Comparison of ENCODE assay signal across 15 cellular contexts in genomic region chr3:148631124-148631903, GRCh38.
DNase-seq lines count a peak whose midpoint lies in the region; ATAC-seq, FAIRE-seq and TF ChIP-seq lines count a peak whose summit lies in the region.
"Had no signal": no experiment of that assay in that cellular context is flagged by ENCODE, and none has a peak within 500 bp of the region (broad histone marks: within the 10 kb centered on the region; RNA-seq: fewer than 3 reads in every experiment).

No MANE protein-coding gene starts in this region.

- no peak overlapping the region for H3K4me3 ChIP-seq in AG04449 (ENCODE audit: low read depth, low read length)
- no peak overlapping the region for H3K4me3 ChIP-seq in HFF-Myc (replicated peaks; ENCODE audit: low read depth, low read length)
- H3K4me3 ChIP-seq in astrocyte (ENCODE audit: insufficient read depth, low read depth, low read length): no peak overlapping the region
- H3K4me3 ChIP-seq: BLaER1 treated with 17β-estradiol and CSF1 and Interleukin-3, amounts not matched to agents 10 nM and 100 nM had no signal

- no peak overlapping the region for H3K27ac ChIP-seq in astrocyte (ENCODE audit: low read depth, low read length)
- H3K27ac ChIP-seq: BLaER1 treated with 17β-estradiol and CSF1 and Interleukin-3, amounts not matched to agents 10 nM and 100 nM; KMS-11; neutrophil had no signal

- no peaks in the 10 kb centered on the region for H3K9me3 ChIP-seq in astrocyte (ENCODE audit: insufficient read depth, low read depth, low read length)
- H3K9me3 ChIP-seq: BLaER1 treated with 17β-estradiol and CSF1 and Interleukin-3, amounts not matched to agents 10 nM and 100 nM; neutrophil had no signal

- H3K4me1 ChIP-seq in astrocyte (ENCODE audit: insufficient read depth, low read length): no peaks in the 10 kb centered on the region
- H3K4me1 ChIP-seq: BLaER1 treated with 17β-estradiol and CSF1 and Interleukin-3, amounts not matched to agents 10 nM and 100 nM had no signal

- no peak overlapping the region for H2AFZ ChIP-seq in astrocyte (ENCODE audit: low read depth, low read length)

- H3K9me3 Mint-ChIP-seq in astrocyte (ENCODE audit: unreplicated experiment): peaks cover 6% of the 10 kb centered on the region
- peaks cover 13 to 18% of the 10 kb centered on the region in 2 donors for H3K9me3 Mint-ChIP-seq in stimulated activated naive B cell treated with anti-CD40 and anti-IgM and Interleukin-4, amounts not matched to agents 10 μg/mL and 1 μg/mL and 100 μg/mL, for 72 hours

- no peak overlapping the region for H3K4me3 Mint-ChIP-seq in astrocyte (ENCODE audit: unreplicated experiment)
- no peak overlapping the region for H3K4me3 Mint-ChIP-seq in stimulated activated naive B cell treated with anti-CD40 and anti-IgM and Interleukin-4, amounts not matched to agents 10 μg/mL and 1 μg/mL and 100 μg/mL, for 72 hours
- H3K4me3 Mint-ChIP-seq: activated naive CD8-positive, alpha-beta T cell treated with anti-CD3 and anti-CD28 coated beads, Interleukin-2, amount 10 ng/mL, durations not matched to agents 7 days and 5 days had no signal

- CTCF ChIA-PET in AG04449 (lab: Yijun Ruan, JAX): no interaction called here

- H3K4me2 ChIP-seq in astrocyte (ENCODE audit: low read length): no peak overlapping the region
- H3K4me2 ChIP-seq: BLaER1 treated with 17β-estradiol and CSF1 and Interleukin-3, amounts not matched to agents 10 nM and 100 nM; KMS-11 had no signal

- no peak overlapping the region for H3K9ac ChIP-seq in astrocyte (ENCODE audit: low read length)
- H3K9ac ChIP-seq: BLaER1 treated with 17β-estradiol and CSF1 and Interleukin-3, amounts not matched to agents 10 nM and 100 nM; KMS-11 had no signal

- TF ChIP-seq CTCF in AG04449 (IDR thresholded peaks at IDR 0.05; ENCODE audit: insufficient read depth, low read length, missing control alignments) (peak; percentile 20), HFF-Myc (IDR thresholded peaks at IDR 0.05; ENCODE audit: low read depth, low read length, missing control alignments) (peak; percentile 20), astrocyte (IDR thresholded peaks at IDR 0.05; ENCODE audit: insufficient read depth, low read depth, low read length) (peak; percentile 27)

- no peaks in the 10 kb centered on the region for H3K36me3 ChIP-seq in astrocyte (ENCODE audit: insufficient read depth, low read length)
- H3K36me3 ChIP-seq: BLaER1 treated with 17β-estradiol and CSF1 and Interleukin-3, amounts not matched to agents 10 nM and 100 nM; neutrophil had no signal

- H3K27me3 Mint-ChIP-seq in astrocyte (ENCODE audit: low read depth, unreplicated experiment): no peaks in the 10 kb centered on the region
- H3K27me3 Mint-ChIP-seq in stimulated activated naive B cell treated with anti-CD40 and anti-IgM and Interleukin-4, amounts not matched to agents 10 μg/mL and 1 μg/mL and 100 μg/mL, for 72 hours: no peaks in the 10 kb centered on the region
- H3K27me3 Mint-ChIP-seq: activated naive CD8-positive, alpha-beta T cell treated with anti-CD3 and anti-CD28 coated beads, Interleukin-2, amount 10 ng/mL, durations not matched to agents 7 days and 5 days had no signal

- H3K27me3 ChIP-seq in astrocyte (ENCODE audit: insufficient read depth, low read length): no peaks in the 10 kb centered on the region
- H3K27me3 ChIP-seq: BLaER1 treated with 17β-estradiol and CSF1 and Interleukin-3, amounts not matched to agents 10 nM and 100 nM; neutrophil had no signal

- H3K4me1 Mint-ChIP-seq in astrocyte (ENCODE audit: low read depth, unreplicated experiment): no peaks in the 10 kb centered on the region
- no peaks in the 10 kb centered on the region for H3K4me1 Mint-ChIP-seq in stimulated activated naive B cell treated with anti-CD40 and anti-IgM and Interleukin-4, amounts not matched to agents 10 μg/mL and 1 μg/mL and 100 μg/mL, for 72 hours
- H3K4me1 Mint-ChIP-seq: activated naive CD8-positive, alpha-beta T cell treated with anti-CD3 and anti-CD28 coated beads, Interleukin-2, amount 10 ng/mL, durations not matched to agents 7 days and 5 days had no signal

- no peak overlapping the region for H3K27ac Mint-ChIP-seq in astrocyte (ENCODE audit: unreplicated experiment)
- no peak overlapping the region for H3K27ac Mint-ChIP-seq in stimulated activated naive B cell treated with anti-CD40 and anti-IgM and Interleukin-4, amounts not matched to agents 10 μg/mL and 1 μg/mL and 100 μg/mL, for 72 hours
- H3K27ac Mint-ChIP-seq: activated naive CD8-positive, alpha-beta T cell treated with anti-CD3 and anti-CD28 coated beads, Interleukin-2, amount 10 ng/mL, durations not matched to agents 7 days and 5 days had no signal

- ATAC-seq in stimulated activated naive B cell treated with anti-CD40 and anti-IgM and Interleukin-4, amounts not matched to agents 10 μg/mL and 1 μg/mL and 100 μg/mL, for 72 hours (replicated peaks): no peak
- ATAC-seq: left ventricle myocardium superior had no signal

- FAIRE-seq in astrocyte (lab: Jason Lieb, UNC): no peak

- POLR2A ChIA-PET in AG04449 (lab: Yijun Ruan, JAX): no interaction called here

- H3K36me3 Mint-ChIP-seq in astrocyte (ENCODE audit: low read depth, unreplicated experiment): no peaks in the 10 kb centered on the region
- no peaks in the 10 kb centered on the region for H3K36me3 Mint-ChIP-seq in stimulated activated naive B cell treated with anti-CD40 and anti-IgM and Interleukin-4, amounts not matched to agents 10 μg/mL and 1 μg/mL and 100 μg/mL, for 72 hours
- H3K36me3 Mint-ChIP-seq: activated naive CD8-positive, alpha-beta T cell treated with anti-CD3 and anti-CD28 coated beads, Interleukin-2, amount 10 ng/mL, durations not matched to agents 7 days and 5 days had no signal

- H3K79me2 ChIP-seq in astrocyte (ENCODE audit: insufficient read depth, low read length): no peaks in the 10 kb centered on the region

- DNase-seq in AG04449 (ENCODE audit: low read depth, low spot score) (no peak), HFF-Myc (ENCODE audit: extremely low read depth, low read depth) (no peak), astrocyte (ENCODE audit: low read depth) (no peak), kidney glomerular epithelial cell (lab: John Stamatoyannopoulos, UW) (peak; percentile 2), retina (no peak), T-helper 9 cell (no peak), NCI-H2171 treated with DMSO at 0.1 percent for 48 hours (lab: John Stamatoyannopoulos, UW) (no peak)
- DNase-seq in stimulated activated naive B cell treated with anti-CD40 and anti-IgM and Interleukin-4, amounts not matched to agents 10 μg/mL and 1 μg/mL and 100 μg/mL, for 72 hours: no peak
- DNase-seq: activated naive CD8-positive, alpha-beta T cell treated with anti-CD3 and anti-CD28 coated beads, Interleukin-2, amount 10 ng/mL, durations not matched to agents 7 days and 5 days; GF-D8; left ventricle myocardium superior; NCI-H2107 had no signal

- H4K20me1 ChIP-seq in astrocyte (ENCODE audit: insufficient read depth, low read length): no peaks in the 10 kb centered on the region
- H4K20me1 ChIP-seq: BLaER1 treated with 17β-estradiol and CSF1 and Interleukin-3, amounts not matched to agents 10 nM and 100 nM had no signal
